8 cellular contexts compared by ENCODE assay signal in genomic region chr7:5514440-5515035, GRCh38. TPM values are rescaled to one million over a fixed set of nuclear protein-coding genes. Genes with fewer than 3 reads are reported as not detected.
A peak's percentile ranks its signal among the peaks of the same experiment; 100 is the strongest.
DNase-seq lines count a peak whose midpoint lies in the region; ATAC-seq and TF ChIP-seq lines count a peak whose summit lies in the region.

No MANE protein-coding gene starts in this region.

- H3K27ac Mint-ChIP-seq in central memory CD8-positive, alpha-beta T cell (ENCODE audit: low read depth): peak overlapping the region; percentile 96

- H3K9me3 ChIP-seq in Karpas-422 (ENCODE audit: low read length) (no peaks in the 10 kb centered on the region), mucosa of stomach (ENCODE audit: control insufficient read depth, low read length) (no peaks in the 10 kb centered on the region)

- peaks cover 14% of the 10 kb centered on the region for H3K36me3 Mint-ChIP-seq in central memory CD8-positive, alpha-beta T cell (ENCODE audit: insufficient read depth)

- H3K9ac ChIP-seq in Karpas-422 (ENCODE audit: low read length) (peak overlapping the region; percentile 93), mucosa of stomach (ENCODE audit: low read length) (peak overlapping the region; percentile 89)

- CTCF ChIA-PET in AG04449 (lab: Yijun Ruan, JAX): no interaction called here

- peaks cover 35% of the 10 kb centered on the region for H3K79me2 ChIP-seq in Karpas-422 (ENCODE audit: low read length)

- peak overlapping the region; percentile 92 for H3K4me2 ChIP-seq in Karpas-422 (ENCODE audit: low read depth, low read length, poor library complexity, severe bottlenecking)

- H3K4me3 Mint-ChIP-seq in central memory CD8-positive, alpha-beta T cell: peak overlapping the region; percentile 97

- H3K4me1 Mint-ChIP-seq in central memory CD8-positive, alpha-beta T cell: peaks cover 17% of the 10 kb centered on the region

- H3K4me3 ChIP-seq in AG04449 (ENCODE audit: low read depth, low read length): peak overlapping the region; percentile 98
- H3K4me3 ChIP-seq in Karpas-422 (ENCODE audit: low read length): peak overlapping the region; percentile 97
- H3K4me3 ChIP-seq in mucosa of stomach (ENCODE audit: low read length): peak overlapping the region; percentile 93

- DNase-seq in AG04449 (ENCODE audit: low read depth, low spot score) (no peak), Karpas-422 (no peak), ACHN (no peak), DMS53 treated with DMSO at 0.1 percent for 48 hours (lab: John Stamatoyannopoulos, UW; ENCODE audit: unreplicated experiment) (no peak)
- DNase-seq in central memory CD8-positive, alpha-beta T cell (ENCODE audit: low spot score in 2 of 2): no peak

- no peak overlapping the region for H2AFZ ChIP-seq in Karpas-422 (ENCODE audit: low read length)

- no peak for ATAC-seq in central memory CD8-positive, alpha-beta T cell (replicated peaks; ENCODE audit: extremely low read depth, poor library complexity, severe bottlenecking)
- no peak for ATAC-seq in HG03097 (IDR thresholded peaks at IDR 0.05; ENCODE audit: low FRiP score, unreplicated experiment)
- ATAC-seq in HG02973 (IDR thresholded peaks at IDR 0.05; ENCODE audit: unreplicated experiment): no peak

- no peak for TF ChIP-seq CTCF in AG04449 (IDR thresholded peaks at IDR 0.05; ENCODE audit: insufficient read depth, low read length, missing control alignments)

- H4K20me1 ChIP-seq in Karpas-422 (ENCODE audit: insufficient read depth, low read depth, low read length): no peaks in the 10 kb centered on the region

- H3K27me3 ChIP-seq in Karpas-422 (ENCODE audit: low read length) (no peaks in the 10 kb centered on the region), mucosa of stomach (ENCODE audit: control insufficient read depth, insufficient read depth, low read length) (no peaks in the 10 kb centered on the region)

- H3K9me3 Mint-ChIP-seq in central memory CD8-positive, alpha-beta T cell: no peaks in the 10 kb centered on the region

- in situ Hi-C loops in ACHN (cut with HindIII; ENCODE audit: low pct_ligation_motif_present, low pct_unique_long_range_greater_than_20kb, low sequenced_read_pairs): no loop called here

- no peaks in the 10 kb centered on the region for H3K27me3 Mint-ChIP-seq in central memory CD8-positive, alpha-beta T cell

- POLR2A ChIA-PET in AG04449 (lab: Yijun Ruan, JAX): no interaction called here

- peaks cover 14% of the 10 kb centered on the region for H3K4me1 ChIP-seq in Karpas-422 (ENCODE audit: low read length)
- peaks cover 11% of the 10 kb centered on the region for H3K4me1 ChIP-seq in mucosa of stomach (ENCODE audit: control insufficient read depth, insufficient read depth, low read length)

- no peaks in the 10 kb centered on the region for H3K36me3 ChIP-seq in Karpas-422 (ENCODE audit: insufficient read depth, low read length)
- H3K36me3 ChIP-seq in mucosa of stomach (ENCODE audit: control insufficient read depth, insufficient read depth, low read length): no peaks in the 10 kb centered on the region

- no peak overlapping the region; the same call in 1 of the 2 replicates for H3K27ac ChIP-seq in Karpas-422 (ENCODE audit: low read length)

- H3K9me2 ChIP-seq in Karpas-422 (replicated peaks; ENCODE audit: insufficient read depth, low read length): no peaks in the 10 kb centered on the region

RNA-seq across cellular contexts. Expression of gene FBXL18, which starts 0.9 kb away (rescaled TPM):
- 3.9 and 8.6 TPM in 2 replicates for total RNA-seq in Karpas-422 (2014; rRNA removed; shearing (Covaris generic); ENCODE audit: low replicate concordance)

RNA-seq across cellular contexts. Expression of gene ACTB, which starts 15.9 kb away (rescaled TPM):
- 1,989 and 2,237 TPM in 2 replicates for total RNA-seq in Karpas-422 (2014; rRNA removed; shearing (Covaris generic); ENCODE audit: low replicate concordance)
